In the genomic region with DNA sequence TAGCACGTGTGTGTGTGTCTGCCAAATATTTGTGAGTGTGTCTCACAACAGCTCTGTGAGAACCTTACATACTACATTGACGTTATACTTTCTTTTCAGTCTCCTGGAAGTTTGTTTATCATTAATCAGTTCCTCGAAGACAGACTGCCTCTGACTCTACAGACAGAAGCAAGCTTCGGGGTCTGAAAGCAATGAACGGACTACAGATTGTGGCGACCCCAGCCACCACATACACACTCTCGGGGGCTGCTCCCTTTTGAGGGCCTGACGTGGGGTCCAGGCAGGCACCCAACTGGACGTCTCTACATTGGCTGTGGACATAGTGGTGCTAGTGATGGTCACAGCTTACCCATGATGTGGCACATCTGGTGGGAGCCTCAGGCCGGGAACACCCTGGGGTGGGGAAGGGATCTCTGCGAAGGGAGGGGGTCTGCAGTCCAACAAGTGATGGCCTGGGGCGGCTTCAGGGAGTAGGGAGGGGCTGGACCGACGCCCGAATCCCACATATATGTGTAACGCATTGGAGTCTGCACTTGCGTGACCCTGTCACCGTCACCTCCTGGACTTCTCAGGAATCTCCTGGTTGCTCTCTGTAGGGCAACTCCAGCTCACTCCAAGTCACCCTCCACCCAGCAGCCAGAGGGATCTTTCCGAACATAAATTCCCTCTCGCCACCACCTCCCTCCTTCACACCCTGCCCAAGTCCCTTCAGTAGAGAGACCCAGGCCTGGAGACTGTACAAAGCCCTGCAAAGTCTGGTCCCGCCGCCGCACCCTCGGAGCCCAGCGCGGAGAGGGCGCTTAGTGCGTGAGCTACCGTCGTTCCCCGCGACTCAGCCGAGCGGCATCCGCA, we compare ENCODE assay signal across 9 cellular contexts. TPM values are rescaled to one million over a fixed set of nuclear protein-coding genes. Genes with fewer than 3 reads are reported as not detected.
DNase-seq lines count a peak whose midpoint lies in the region; ATAC-seq, FAIRE-seq and TF ChIP-seq lines count a peak whose summit lies in the region.
"Had no signal": no experiment of that assay in that cellular context is flagged by ENCODE, and none has a peak within 500 bp of the region (broad histone marks: within the 10 kb centered on the region; RNA-seq: fewer than 3 reads in every experiment).

No MANE protein-coding gene starts in this region.

- H3K9me3 Mint-ChIP-seq in activated CD4-positive, alpha-beta memory T cell treated with anti-CD3 and anti-CD28 coated beads, Interleukin-2, amount 10 ng/mL, durations not matched to agents 7 days and 5 days, result peaks cover 4% of the 10 kb centered on the region

- no peak for FAIRE-seq in RCC 7860 (lab: Jason Lieb, UNC)

- peak; percentile 6 for DNase-seq in GM10248 (ENCODE audit: extremely low spot score)
- no peak for DNase-seq in activated CD4-positive, alpha-beta memory T cell treated with anti-CD3 and anti-CD28 coated beads, Interleukin-2, amount 10 ng/mL, durations not matched to agents 7 days and 5 days
- no peak for DNase-seq in heart right ventricle
- no peak for DNase-seq in retinal pigment epithelial cell (ENCODE audit: low read depth)
- DNase-seq in NCI-H1105 treated with DMSO at 0.1 percent for 48 hours (lab: John Stamatoyannopoulos, UW), result no peak
- no peak for DNase-seq in inferior parietal cortex (ENCODE audit: extremely low spot score)
- DNase-seq in RCC 7860 (ENCODE audit: low spot score), result no peak

- peaks cover 0 to 19% (median 0%) of the 10 kb centered on the region in 11 donors for H3K9me3 ChIP-seq in heart right ventricle

- peaks cover 64% of the 10 kb centered on the region for H3K27me3 Mint-ChIP-seq in activated CD4-positive, alpha-beta memory T cell treated with anti-CD3 and anti-CD28 coated beads, Interleukin-2, amount 10 ng/mL, durations not matched to agents 7 days and 5 days

- peaks cover 3 to 31% (median 17%) of the 10 kb centered on the region in 9 donors for H3K4me1 ChIP-seq in heart right ventricle

- H3K4me1 Mint-ChIP-seq in activated CD4-positive, alpha-beta memory T cell treated with anti-CD3 and anti-CD28 coated beads, Interleukin-2, amount 10 ng/mL, durations not matched to agents 7 days and 5 days, result peaks cover 3% of the 10 kb centered on the region

- H3K4me3 ChIP-seq in heart right ventricle (peak overlapping the region; percentile 27 to 62 (median 56)), retinal pigment epithelial cell (ENCODE audit: low read length) (peak overlapping the region; percentile 50)
- H3K4me3 ChIP-seq: lung had no signal

- ATAC-seq in heart right ventricle, result peak in 1 of 8 donors; percentile 24
- no peak for ATAC-seq in HG03095 (IDR thresholded peaks at IDR 0.05; ENCODE audit: unreplicated experiment)

- H3K4me3 Mint-ChIP-seq in activated CD4-positive, alpha-beta memory T cell treated with anti-CD3 and anti-CD28 coated beads, Interleukin-2, amount 10 ng/mL, durations not matched to agents 7 days and 5 days, result peak overlapping the region; percentile 47

- TF ChIP-seq CTCF in GM10248 (IDR thresholded peaks at IDR 0.05; ENCODE audit: control extremely low read depth, extremely low read depth, low read depth, missing control alignments), result no peak
- TF ChIP-seq CTCF in heart right ventricle (IDR thresholded peaks at IDR 0.05), result no peak
- TF ChIP-seq CTCF in retinal pigment epithelial cell (conservative IDR thresholded peaks at IDR 0.05; ENCODE audit: low read depth, low read length), result no peak

- CTCF ChIA-PET in GM10248 (lab: Yijun Ruan, JAX), result interaction anchor here (0.7 to 12.9 kb wide), 14 partner anchors 8 to 503 kb away, joined by 3 to 219 read pairs (median 4); partner anchors contain the start of gene POU2F3
- CTCF ChIA-PET in activated CD4-positive, alpha-beta memory T cell treated with anti-CD3 and anti-CD28 coated beads, Interleukin-2, amount 10 ng/mL, durations not matched to agents 7 days and 5 days (lab: Charles Lee), result interaction anchor here (0.6 to 6.2 kb wide), 18 partner anchors 8 to 503 kb away, joined by 3 to 61 read pairs (median 3); no protein-coding TSS in a partner anchor

- peak overlapping the region in 6 of 10 donors; percentile 26 to 53 (median 42) for H3K27ac ChIP-seq in heart right ventricle

- POLR2A ChIA-PET in GM10248 (lab: Yijun Ruan, JAX), result no interaction called here
- POLR2A ChIA-PET in activated CD4-positive, alpha-beta memory T cell treated with anti-CD3 and anti-CD28 coated beads, Interleukin-2, amount 10 ng/mL, durations not matched to agents 7 days and 5 days (lab: Charles Lee), result no interaction called here

- H3K36me3 ChIP-seq in heart right ventricle, result no peaks in the 10 kb centered on the region

- no peaks in the 10 kb centered on the region for H3K36me3 Mint-ChIP-seq in activated CD4-positive, alpha-beta memory T cell treated with anti-CD3 and anti-CD28 coated beads, Interleukin-2, amount 10 ng/mL, durations not matched to agents 7 days and 5 days (ENCODE audit: low read depth)

- WGBS in heart right ventricle, 2 donors, result 34% methylated on average over 35 of the region's 35 CpGs

- intact Hi-C loops in heart right ventricle (cut with DNase I), result loop anchor here in 1 of 10 donors (2.0 kb wide), 1 partner anchor 134 kb away; no protein-coding TSS in a partner anchor

- H3K27ac Mint-ChIP-seq in activated CD4-positive, alpha-beta memory T cell treated with anti-CD3 and anti-CD28 coated beads, Interleukin-2, amount 10 ng/mL, durations not matched to agents 7 days and 5 days, result no peak overlapping the region

- H3K27me3 ChIP-seq in heart right ventricle, result peaks cover 0 to 100% (median 64%) of the 10 kb centered on the region in 7 donors

RNA-seq across cellular contexts. Expression of gene TRIM29, which starts 30.4 kb away (rescaled TPM):
- not detected for total RNA-seq in activated CD4-positive, alpha-beta memory T cell treated with anti-CD3 and anti-CD28 coated beads, Interleukin-2, amount 10 ng/mL, durations not matched to agents 7 days and 5 days
- total RNA-seq in heart right ventricle, result under 1 TPM in 2 of 10 donors, not detected in 8; 0.30 to 0.64 TPM
- polyA plus RNA-seq in heart right ventricle, result under 1 TPM in 1 of 2 donors, not detected in 1; 0.17 TPM

RNA-seq across cellular contexts. Expression of gene OAF, which starts 42.5 kb away (rescaled TPM):
- total RNA-seq in activated CD4-positive, alpha-beta memory T cell treated with anti-CD3 and anti-CD28 coated beads, Interleukin-2, amount 10 ng/mL, durations not matched to agents 7 days and 5 days, result 1 to 10 TPM; 1.4 to 2.0 TPM
- 10 to 100 TPM in 7 of 10 donors, 1 to 10 TPM in 3; 8.4 to 41.6 (median 13.8) TPM for total RNA-seq in heart right ventricle
- 10 to 100 TPM; 20.2 to 40.5 TPM for polyA plus RNA-seq in heart right ventricle
